In genomic region chr4:129136433-129136832, GRCh38 we compare ENCODE assay signal across 18 cellular contexts.
"Had no signal": no experiment of that assay in that cellular context is flagged by ENCODE, and none has a peak within 500 bp of the region (broad histone marks: within the 10 kb centered on the region; RNA-seq: fewer than 3 reads in every experiment).

No MANE protein-coding gene starts in this region.

- H3K4me3 Mint-ChIP-seq: nephron progenitor cell; stimulated activated naive B cell treated with anti-CD40 and anti-IgM and Interleukin-4, amounts not matched to agents 10 μg/mL and 1 μg/mL and 100 μg/mL, for 72 hours; type B pancreatic cell had no signal

- H3K36me3 Mint-ChIP-seq: type B pancreatic cell had no signal

- H3K27me3 Mint-ChIP-seq: stimulated activated naive B cell treated with anti-CD40 and anti-IgM and Interleukin-4, amounts not matched to agents 10 μg/mL and 1 μg/mL and 100 μg/mL, for 72 hours; type B pancreatic cell had no signal

- H3K4me3 ChIP-seq: gastrocnemius medialis, heart right ventricle, psoas muscle, right lobe of liver, suprapubic skin, thyroid gland, vagina had no signal

- DNase-seq: effector memory CD4-positive, alpha-beta T cell; gastrocnemius medialis; heart right ventricle; hypothalamus; kidney glomerular epithelial cell; nephron progenitor cell; psoas muscle; retina; right lobe of liver; stimulated activated CD4-positive, alpha-beta T cell treated with anti-CD3 and anti-CD28 coated beads, Interleukin-4, amount 100 ng/mL, for 1 hour; stimulated activated CD8-positive, alpha-beta memory T cell treated with anti-CD3 and anti-CD28 coated beads, Interleukin-4, amount 100 ng/mL, for 48 hours; stimulated activated naive B cell treated with anti-CD40 and anti-IgM and Interleukin-4, amounts not matched to agents 10 μg/mL and 1 μg/mL and 100 μg/mL, for 72 hours; thyroid gland had no signal

- ATAC-seq: esophagus mucosa, gastrocnemius medialis, heart right ventricle, psoas muscle had no signal

- H3K36me3 ChIP-seq: gastrocnemius medialis, heart right ventricle, neutrophil, right lobe of liver, suprapubic skin, thyroid gland, vagina had no signal

- H3K27ac ChIP-seq: gastrocnemius medialis, heart right ventricle, neutrophil, psoas muscle, right lobe of liver, suprapubic skin, thyroid gland, vagina had no signal

- H3K27ac Mint-ChIP-seq: nephron progenitor cell; stimulated activated naive B cell treated with anti-CD40 and anti-IgM and Interleukin-4, amounts not matched to agents 10 μg/mL and 1 μg/mL and 100 μg/mL, for 72 hours; type B pancreatic cell had no signal

- H3K9me3 ChIP-seq: gastrocnemius medialis, neutrophil, psoas muscle, right lobe of liver, thyroid gland, vagina had no signal

- H3K4me1 Mint-ChIP-seq: stimulated activated naive B cell treated with anti-CD40 and anti-IgM and Interleukin-4, amounts not matched to agents 10 μg/mL and 1 μg/mL and 100 μg/mL, for 72 hours had no signal

- H3K27me3 ChIP-seq: gastrocnemius medialis, right lobe of liver, suprapubic skin, thyroid gland, vagina had no signal

- H3K9me3 Mint-ChIP-seq: type B pancreatic cell had no signal

- H3K4me1 ChIP-seq: gastrocnemius medialis, heart right ventricle, psoas muscle, right lobe of liver, suprapubic skin, thyroid gland, vagina had no signal
